14 cellular contexts compared by ENCODE assay signal in genomic region chrX:123217077-123217476, GRCh38. TPM values are rescaled to one million over a fixed set of nuclear protein-coding genes. Genes with fewer than 3 reads are reported as not detected.
DNase-seq lines count a peak whose midpoint lies in the region; TF ChIP-seq lines count a peak whose summit lies in the region.
"Had no signal": no experiment of that assay in that cellular context is flagged by ENCODE, and none has a peak within 500 bp of the region (broad histone marks: within the 10 kb centered on the region; RNA-seq: fewer than 3 reads in every experiment).

No MANE protein-coding gene starts in this region.

- no peak overlapping the region for H2BK120ac ChIP-seq in mesenchymal stem cell (ENCODE audit: low read depth, low read length)

- H3K4me3 ChIP-seq in AG04449 (ENCODE audit: low read depth, low read length): no peak overlapping the region
- peak overlapping the region in 1 of 2 experiments; percentile 26 for H3K4me3 ChIP-seq in mesenchymal stem cell (ENCODE audit: insufficient read depth in 1 of 2, low read depth in 1 of 2, low read length in 2 of 2)
- no peak overlapping the region for H3K4me3 ChIP-seq in smooth muscle cell
- H3K4me3 ChIP-seq: PC-9 had no signal

- H3K4me1 ChIP-seq in mesenchymal stem cell (ENCODE audit: control insufficient read depth, insufficient read depth, low read depth, low read length) (no peaks in the 10 kb centered on the region), smooth muscle cell (ENCODE audit: low read depth) (no peaks in the 10 kb centered on the region)

- H2AK5ac ChIP-seq in mesenchymal stem cell (ENCODE audit: low read length, severe bottlenecking): no peak overlapping the region

- H3K23ac ChIP-seq in mesenchymal stem cell (ENCODE audit: low read length in 2 of 2): no peak overlapping the region

- H3K4ac ChIP-seq in mesenchymal stem cell (ENCODE audit: low read depth in 1 of 2, low read length in 2 of 2): no peak overlapping the region

- WGBS in mesenchymal stem cell: 53% methylated on average over 2 of the region's 2 CpGs
- 32% methylated on average over 2 of the region's 2 CpGs for WGBS in smooth muscle cell (ENCODE audit: low lambda C conversion rate)

- TF ChIP-seq CTCF in AG04449 (IDR thresholded peaks at IDR 0.05; ENCODE audit: insufficient read depth, low read length, missing control alignments) (no peak), smooth muscle cell (IDR thresholded peaks at IDR 0.05; ENCODE audit: borderline replicate concordance, insufficient read depth, poor library complexity, severe bottlenecking) (no peak)

- no peaks in the 10 kb centered on the region for H3F3A ChIP-seq in smooth muscle cell (ENCODE audit: low read depth)

- no peak overlapping the region for H2BK5ac ChIP-seq in mesenchymal stem cell (ENCODE audit: low read depth, low read length, poor library complexity, severe bottlenecking)

- no peaks in the 10 kb centered on the region for H3K36me3 ChIP-seq in mesenchymal stem cell (ENCODE audit: control insufficient read depth in 1 of 2, insufficient read depth in 2 of 2, low read depth in 1 of 2, low read length in 2 of 2)
- H3K36me3 ChIP-seq in smooth muscle cell (ENCODE audit: low read depth): no peaks in the 10 kb centered on the region

- no peak overlapping the region for H3K4me2 ChIP-seq in mesenchymal stem cell (ENCODE audit: low read length, poor library complexity, severe bottlenecking)
- no peak overlapping the region for H3K4me2 ChIP-seq in smooth muscle cell
- H3K4me2 ChIP-seq: PC-9 had no signal

- no peak overlapping the region for H4K91ac ChIP-seq in mesenchymal stem cell (ENCODE audit: low read length)

- DNase-seq in AG04449 (ENCODE audit: low read depth, low spot score) (peak; percentile 2), M059J (ENCODE audit: low read depth) (peak; percentile 46), fibroblast of gingiva (ENCODE audit: low read depth) (peak; percentile 52), mesenchymal stem cell (peak; percentile 37), smooth muscle cell (lab: John Stamatoyannopoulos, UW; ENCODE audit: unreplicated experiment) (no peak), NCI-H1417 treated with DMSO at 0.1 percent for 48 hours (lab: John Stamatoyannopoulos, UW) (no peak), HT-29 (ENCODE audit: low spot score) (no peak)
- DNase-seq in stimulated activated CD4-positive, alpha-beta T cell treated with anti-CD3 and anti-CD28 coated beads, Interleukin-15, amount 100 ng/mL, for 24 hours: no peak
- DNase-seq: activated effector memory CD4-positive, alpha-beta T cell treated with anti-CD3 and anti-CD28 coated beads, Interleukin-2, amount 50 U/mL, for 16 hours; effector CD4-positive, alpha-beta T cell; kidney glomerular epithelial cell; NCI-H2081 treated with DMSO at 0.1 percent for 48 hours; NCI-H526; PC-9 had no signal

- CTCF ChIA-PET in AG04449 (lab: Yijun Ruan, JAX): no interaction called here

- H4K8ac ChIP-seq in mesenchymal stem cell (ENCODE audit: low read length): no peak overlapping the region

- H3K9ac ChIP-seq in mesenchymal stem cell (ENCODE audit: low read length): peak overlapping the region; percentile 37
- H3K9ac ChIP-seq in smooth muscle cell (ENCODE audit: low read depth): no peak overlapping the region

- H3K9me3 ChIP-seq in mesenchymal stem cell (ENCODE audit: control insufficient read depth, low read length) (no peaks in the 10 kb centered on the region), smooth muscle cell (replicated peaks; ENCODE audit: low read depth) (no peaks in the 10 kb centered on the region)

- POLR2A ChIA-PET in AG04449 (lab: Yijun Ruan, JAX): no interaction called here

- H3K27ac ChIP-seq in mesenchymal stem cell (ENCODE audit: low read length, poor library complexity, severe bottlenecking) (no peak overlapping the region), smooth muscle cell (ENCODE audit: low read depth) (no peak overlapping the region)
- H3K27ac ChIP-seq: PC-9 had no signal

- no peak overlapping the region for H2AFZ ChIP-seq in mesenchymal stem cell (ENCODE audit: low read depth, low read length)
- no peak overlapping the region for H2AFZ ChIP-seq in smooth muscle cell (ENCODE audit: low read depth)
- H2AFZ ChIP-seq: PC-9 had no signal

- H3K27me3 ChIP-seq in mesenchymal stem cell (ENCODE audit: control insufficient read depth in 1 of 2, insufficient read depth in 1 of 2, low read length in 2 of 2) (no peaks in the 10 kb centered on the region), smooth muscle cell (ENCODE audit: low read depth) (no peaks in the 10 kb centered on the region)

- H2BK12ac ChIP-seq in mesenchymal stem cell (ENCODE audit: low read length in 2 of 2): no peak overlapping the region

- H3K79me2 ChIP-seq in smooth muscle cell (ENCODE audit: low read depth): no peaks in the 10 kb centered on the region

- no peaks in the 10 kb centered on the region for H4K20me1 ChIP-seq in smooth muscle cell (ENCODE audit: low read depth)

- H3K18ac ChIP-seq in mesenchymal stem cell (ENCODE audit: low read depth in 1 of 2, low read length in 2 of 2): no peak overlapping the region

- H2BK15ac ChIP-seq in mesenchymal stem cell (ENCODE audit: low read depth, poor library complexity, severe bottlenecking): no peak overlapping the region

- H3K79me1 ChIP-seq in mesenchymal stem cell (replicated peaks; ENCODE audit: low read length, poor library complexity, severe bottlenecking): no peaks in the 10 kb centered on the region

- no peak overlapping the region for H3K14ac ChIP-seq in mesenchymal stem cell (ENCODE audit: low read length in 2 of 2)

RNA-seq across cellular contexts. Expression of gene GRIA3, which starts 33.0 kb away (rescaled TPM):
- 1.6 and 4.7 TPM in 2 replicates for total RNA-seq in M059J (2014; rRNA removed; shearing (Covaris generic))
- polyA plus RNA-seq in mesenchymal stem cell (2013, experiment 1 of 2): 0.32 TPM
- polyA plus RNA-seq in mesenchymal stem cell (2013, experiment 2 of 2): 0.42 TPM
- 7.2 and 12.6 TPM in 2 replicates for total RNA-seq in smooth muscle cell
- 12.3 and 12.7 TPM in 2 replicates for polyA plus RNA-seq in smooth muscle cell
- total RNA-seq in HT-29 (2014; rRNA removed; shearing (Covaris generic)): not detected in 2 replicates
- total RNA-seq: PC-9 had no signal

Comparison
In these comparisons a context has a peak if more than half of its experiments do, and no peak if none do; other contexts are left out.
1. DNase-seq: peak in AG04449 (single experiment), M059J (single experiment), fibroblast of gingiva (single experiment) and mesenchymal stem cell (single experiment); none in smooth muscle cell (single experiment), NCI-H1417 treated with DMSO at 0.1 percent for 48 hours (single experiment), stimulated activated CD4-positive, alpha-beta T cell treated with anti-CD3 and anti-CD28 coated beads, Interleukin-15, amount 100 ng/mL, for 24 hours (single experiment) and HT-29 (single experiment).